Comparison of ENCODE assay signal across 8 cellular contexts in genomic region chr14:85532981-85533820, GRCh38. TPM values are rescaled to one million over a fixed set of nuclear protein-coding genes. Genes with fewer than 3 reads are reported as not detected.
DNase-seq lines count a peak whose midpoint lies in the region; ATAC-seq, FAIRE-seq and TF ChIP-seq lines count a peak whose summit lies in the region.

No MANE protein-coding gene starts in this region.

- H3K9me3 ChIP-seq in A549 (no peaks in the 10 kb centered on the region), HUES64 (ENCODE audit: insufficient read depth, low read depth, low read length) (no peaks in the 10 kb centered on the region), right atrium auricular region (no peaks in the 10 kb centered on the region)

- CTCF ChIA-PET in A549 (lab: Yijun Ruan, JAX), result interaction anchor here (0.9 to 1.5 kb wide), 4 partner anchors 44 to 867 kb away, joined by 3 read pairs; no protein-coding TSS in a partner anchor
- CTCF ChIA-PET in activated CD4-positive, alpha-beta memory T cell treated with anti-CD3 and anti-CD28 coated beads for 36 hours (lab: Charles Lee), result no interaction called here

- TF ChIP-seq POLR2A in A549 (IDR thresholded peaks at IDR 0.05; ENCODE audit: low read length), result peak; percentile 31

- FAIRE-seq in A549 (lab: Jason Lieb, UNC), result no peak

- no peak overlapping the region for H3K4me3 Mint-ChIP-seq in activated CD4-positive, alpha-beta memory T cell treated with anti-CD3 and anti-CD28 coated beads for 36 hours

- TF ChIP-seq CTCF in A549 (IDR thresholded peaks at IDR 0.05) (no peak), right atrium auricular region (IDR thresholded peaks at IDR 0.05) (no peak)

- peak in 1 of 2 experiments; percentile 14; a peak in 1 of 5 replicates for TF ChIP-seq RAD21 in A549 (conservative IDR thresholded peaks at IDR 0.05 in 1 of 2, IDR thresholded peaks at IDR 0.05 in 1 of 2)

- peaks cover 3% of the 10 kb centered on the region for H3K36me3 Mint-ChIP-seq in activated CD4-positive, alpha-beta memory T cell treated with anti-CD3 and anti-CD28 coated beads for 36 hours

- H3K36me3 ChIP-seq in HUES64 (ENCODE audit: insufficient read depth, low read length), result no peaks in the 10 kb centered on the region
- no peaks in the 10 kb centered on the region for H3K36me3 ChIP-seq in right atrium auricular region

- H3K9ac ChIP-seq in HUES64 (ENCODE audit: low read depth, low read length), result peak overlapping the region; percentile 65

- intact Hi-C loops in activated CD4-positive, alpha-beta memory T cell treated with anti-CD3 and anti-CD28 coated beads for 36 hours (cut with micrococcal nuclease), result no loop called here

- peaks cover 63% of the 10 kb centered on the region for H3K27me3 Mint-ChIP-seq in activated CD4-positive, alpha-beta memory T cell treated with anti-CD3 and anti-CD28 coated beads for 36 hours

- DNase-seq in A549 (ENCODE audit: low read depth in 1 of 2, low spot score in 1 of 2) (peak; percentile 46 to 80), amygdala (lab: John Stamatoyannopoulos, UW) (peak in 48 of 56 donors; percentile 17 to 78 (median 50)), right atrium auricular region (ENCODE audit: low spot score) (peak; percentile 80), pons (ENCODE audit: low spot score) (peak; percentile 60)
- no peak for DNase-seq in activated CD4-positive, alpha-beta memory T cell treated with anti-CD3 and anti-CD28 coated beads for 36 hours
- DNase-seq in activated CD4-positive, alpha-beta T cell treated with anti-CD3 and anti-CD28 coated beads, Interleukin-2, amount 50 U/mL, for 4 hours, result no peak

- peaks cover 10% of the 10 kb centered on the region for H3K4me1 Mint-ChIP-seq in activated CD4-positive, alpha-beta memory T cell treated with anti-CD3 and anti-CD28 coated beads for 36 hours (ENCODE audit: low read depth)

- H3K27ac ChIP-seq in A549 (peak overlapping the region; percentile 49 to 86; a peak in 4 of 6 replicates), HUES64 (ENCODE audit: low read depth, low read length) (peak overlapping the region; percentile 66; the same call in 1 of the 2 replicates), right atrium auricular region (peak overlapping the region; percentile 68 to 77)

- H3K4me1 ChIP-seq in A549 (peaks cover 8% of the 10 kb centered on the region; the same call in 1 of the 3 replicates), HUES64 (ENCODE audit: insufficient read depth, low read length) (peaks cover 40% of the 10 kb centered on the region), right atrium auricular region (peaks cover 0 to 42% of the 10 kb centered on the region in 2 donors)

- ATAC-seq in A549 (peak; percentile 39 to 67), HG03045 (IDR thresholded peaks at IDR 0.05; ENCODE audit: unreplicated experiment) (no peak)

- POLR2A ChIA-PET in A549 (lab: Yijun Ruan, JAX), result no interaction called here
- POLR2A ChIA-PET in activated CD4-positive, alpha-beta memory T cell treated with anti-CD3 and anti-CD28 coated beads for 36 hours (lab: Charles Lee), result no interaction called here

- WGBS in A549 (ENCODE audit: missing lambda C conversion rate), result 3% methylated on average over 37 of the region's 85 CpGs
- WGBS in HUES64, result under 1% methylated on average over 85 of the region's 85 CpGs

- TF ChIP-seq EP300 in A549 (IDR thresholded peaks at IDR 0.05), result no peak

- peak overlapping the region; percentile 85 for H3K4me2 ChIP-seq in A549

- H3K27me3 ChIP-seq in HUES64 (ENCODE audit: insufficient read depth, low read length) (peaks cover 73% of the 10 kb centered on the region), right atrium auricular region (no peaks in the 10 kb centered on the region)

- H3K4me3 ChIP-seq in A549, result peak overlapping the region; percentile 51
- H3K4me3 ChIP-seq in HUES64 (ENCODE audit: low read length), result peak overlapping the region; percentile 65
- H3K4me3 ChIP-seq in right atrium auricular region, result peak overlapping the region; percentile 61 to 63

- H3K27ac Mint-ChIP-seq in activated CD4-positive, alpha-beta memory T cell treated with anti-CD3 and anti-CD28 coated beads for 36 hours, result no peak overlapping the region

- no peaks in the 10 kb centered on the region for H3K9me3 Mint-ChIP-seq in activated CD4-positive, alpha-beta memory T cell treated with anti-CD3 and anti-CD28 coated beads for 36 hours

TF ChIP-seq in A549, 52 proteins besides CTCF, POLR2A, EP300 and RAD21:
- TF ChIP-seq PHF8 (IDR thresholded peaks at IDR 0.05; ENCODE audit: borderline replicate concordance, low read depth), result 0 out of 2 replicates have a peak, but pooled peaks have one; percentile 17
- TF ChIP-seq TFCP2L1 (CRISPR knock-in tag; IDR thresholded peaks at IDR 0.05), result no peak
- TF ChIP-seq, protein P1, sequence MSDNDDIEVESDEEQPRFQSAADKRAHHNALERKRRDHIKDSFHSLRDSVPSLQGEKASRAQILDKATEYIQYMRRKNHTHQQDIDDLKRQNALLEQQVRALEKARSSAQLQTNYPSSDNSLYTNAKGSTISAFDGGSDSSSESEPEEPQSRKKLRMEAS (IDR thresholded peaks at IDR 0.05), result 0 out of 2 replicates have a peak, but pooled peaks have one; percentile 31
- TF ChIP-seq ELK1 (IDR thresholded peaks at IDR 0.05; ENCODE audit: low read depth, low read length), result no peak
- TF ChIP-seq ESRRA (IDR thresholded peaks at IDR 0.05; ENCODE audit: borderline replicate concordance, low read length), result no peak
- TF ChIP-seq, protein P2, sequence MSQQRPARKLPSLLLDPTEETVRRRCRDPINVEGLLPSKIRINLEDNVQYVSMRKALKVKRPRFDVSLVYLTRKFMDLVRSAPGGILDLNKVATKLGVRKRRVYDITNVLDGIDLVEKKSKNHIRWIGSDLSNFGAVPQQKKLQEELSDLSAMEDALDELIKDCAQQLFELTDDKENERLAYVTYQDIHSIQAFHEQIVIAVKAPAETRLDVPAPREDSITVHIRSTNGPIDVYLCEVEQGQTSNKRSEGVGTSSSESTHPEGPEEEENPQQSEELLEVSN (IDR thresholded peaks at IDR 0.05; ENCODE audit: borderline replicate concordance, low read depth), result peak; percentile 60; the same call in 1 of the 2 replicates
- TF ChIP-seq RARB (CRISPR knock-in tag; IDR thresholded peaks at IDR 0.05), result no peak
- no peak for TF ChIP-seq NR3C1 (IDR thresholded peaks at IDR 0.05)
- no peak for TF ChIP-seq EHMT2 (IDR thresholded peaks at IDR 0.05; ENCODE audit: low read depth)
- no peak for TF ChIP-seq NPAS2 (CRISPR knock-in tag; IDR thresholded peaks at IDR 0.05; ENCODE audit: borderline replicate concordance)
- TF ChIP-seq JUN (IDR thresholded peaks at IDR 0.05), result peak in 1 of 2 experiments; percentile 32; a peak in 2 of 5 replicates

RNA-seq across cellular contexts. Expression of gene FLRT2, which starts 3.3 kb away (rescaled TPM):
- polyA plus RNA-seq in A549 (2011; rRNA removed), result 6.4 and 7.5 TPM in 2 replicates
- 2.6 and 4.2 TPM in 2 replicates for polyA plus RNA-seq in A549 (2012; cell fraction: cytosol; rRNA removed)
- 13.0 and 24.3 TPM in 2 replicates for polyA plus RNA-seq in A549 (2012; cell fraction: nucleus; rRNA removed)
- polyA plus RNA-seq in A549 (2017; fragmentation: RNase III; extraction: RNeasy Plus Mini Kit Qiagen cat#74134 plus additional on column Dnase treatment), result 6.6 to 7.0 TPM (median 6.8 TPM) in 3 replicates
- 12.6 and 13.3 TPM in 2 replicates for polyA minus RNA-seq in A549 (2011; rRNA and poly(A)+ RNA removed)
- polyA plus RNA-seq in HUES64 (2013, experiment 1 of 2), result 12.0 TPM
- 12.8 TPM for polyA plus RNA-seq in HUES64 (2013, experiment 2 of 2)
- 10 to 100 TPM; 10.3 to 11.9 TPM for total RNA-seq in right atrium auricular region
- total RNA-seq in activated CD4-positive, alpha-beta memory T cell treated with anti-CD3 and anti-CD28 coated beads for 36 hours, result not detected

Comparison
In these comparisons a context has a peak if more than half of its experiments do, and no peak if none do; other contexts are left out.
1. DNase-seq: peak in A549 (2 of 2), amygdala (48 of 56), right atrium auricular region (single experiment) and pons (single experiment); none in activated CD4-positive, alpha-beta memory T cell treated with anti-CD3 and anti-CD28 coated beads for 36 hours (single experiment) and activated CD4-positive, alpha-beta T cell treated with anti-CD3 and anti-CD28 coated beads, Interleukin-2, amount 50 U/mL, for 4 hours (0 of 2).
2. RNA of gene FLRT2, which starts 3.3 kb away (total RNA-seq): 10.3 to 11.9 TPM in right atrium auricular region; not detected in activated CD4-positive, alpha-beta memory T cell treated with anti-CD3 and anti-CD28 coated beads for 36 hours; every median in the first group is over 10 times any median in the second.
3. Peak in every context shown above with its lines, with median percentiles within 50 percentile points of each other: H3K27ac ChIP-seq and H3K4me3 ChIP-seq.